8 cellular contexts compared by ENCODE assay signal in genomic region chr5:35436441-35437057, GRCh38.
DNase-seq lines count a peak whose midpoint lies in the region; ATAC-seq, FAIRE-seq and TF ChIP-seq lines count a peak whose summit lies in the region.

No MANE protein-coding gene starts in this region.

- no peak overlapping the region for H2AFZ ChIP-seq in fibroblast of lung (ENCODE audit: low read length)

- no peaks in the 10 kb centered on the region for H4K20me1 ChIP-seq in fibroblast of lung (ENCODE audit: control insufficient read depth, extremely low read depth, insufficient read depth, low read length)

- H3K4me2 ChIP-seq in fibroblast of lung (ENCODE audit: extremely low read depth, insufficient read depth, low read length): no peak overlapping the region

- peak; percentile 31 for DNase-seq in NCI-H2196 (lab: John Stamatoyannopoulos, UW; ENCODE audit: unreplicated experiment)
- no peak for DNase-seq in NCI-H2196 treated with DMSO at 0.1 percent for 48 hours (lab: John Stamatoyannopoulos, UW; ENCODE audit: unreplicated experiment)
- peak; percentile 37 for DNase-seq in RCC 7860 (ENCODE audit: low spot score)
- DNase-seq in fibroblast of lung (ENCODE audit: low read depth in 2 of 2): peak; percentile 10 to 39
- peak; percentile 18 for DNase-seq in stromal cell of bone marrow (ENCODE audit: low read depth)

- peak; percentile 76 for FAIRE-seq in RCC 7860 (lab: Jason Lieb, UNC)

- H3K79me2 ChIP-seq in fibroblast of lung (ENCODE audit: control insufficient read depth, insufficient read depth, low read length): no peaks in the 10 kb centered on the region

- no peak overlapping the region for H3K4me3 ChIP-seq in fibroblast of lung (replicated peaks in 1 of 4; ENCODE audit: control extremely low read depth in 1 of 4, insufficient read depth in 1 of 4, low read depth in 3 of 4, low read length in 4 of 4)

- H3K27me3 ChIP-seq in fibroblast of lung (ENCODE audit: control insufficient read depth, insufficient read depth, low read length): no peaks in the 10 kb centered on the region

- H3K9ac ChIP-seq in fibroblast of lung (ENCODE audit: insufficient read depth, low read length): no peak overlapping the region

- ATAC-seq in HG03354 (IDR thresholded peaks at IDR 0.05; ENCODE audit: poor library complexity, severe bottlenecking, unreplicated experiment) (peak; percentile 53), GM19452 (IDR thresholded peaks at IDR 0.05; ENCODE audit: unreplicated experiment) (no peak), GM21723 (IDR thresholded peaks at IDR 0.05; ENCODE audit: unreplicated experiment) (no peak)

- no peaks in the 10 kb centered on the region for H3K36me3 ChIP-seq in fibroblast of lung (ENCODE audit: control insufficient read depth, insufficient read depth, low read length)

- H3K4me1 ChIP-seq in fibroblast of lung (ENCODE audit: control insufficient read depth, extremely low read depth, insufficient read depth, low read length): no peaks in the 10 kb centered on the region

- peak; percentile 50 to 62 for TF ChIP-seq CTCF in fibroblast of lung (conservative IDR thresholded peaks at IDR 0.05 in 1 of 2, IDR thresholded peaks at IDR 0.05 in 1 of 2; ENCODE audit: low read depth in 1 of 2, low read length in 2 of 2)

- H3K9me3 ChIP-seq in fibroblast of lung (ENCODE audit: control insufficient read depth, insufficient read depth, low read depth, low read length): no peaks in the 10 kb centered on the region

- H3K27ac ChIP-seq in fibroblast of lung (ENCODE audit: insufficient read depth, low read length): no peak overlapping the region
